7 cellular contexts compared by ENCODE assay signal in genomic region chrX:113202601-113203000, GRCh38.
"Had no signal": no experiment of that assay in that cellular context is flagged by ENCODE, and none has a peak within 500 bp of the region (broad histone marks: within the 10 kb centered on the region; RNA-seq: fewer than 3 reads in every experiment).

No MANE protein-coding gene starts in this region.

- ATAC-seq: HCT116, K562 had no signal

- DNase-seq: GM23248, GOT3, H7, IMR-90, KG1 had no signal
